Comparison of ENCODE assay signal across 1 cellular context in the genomic region with DNA sequence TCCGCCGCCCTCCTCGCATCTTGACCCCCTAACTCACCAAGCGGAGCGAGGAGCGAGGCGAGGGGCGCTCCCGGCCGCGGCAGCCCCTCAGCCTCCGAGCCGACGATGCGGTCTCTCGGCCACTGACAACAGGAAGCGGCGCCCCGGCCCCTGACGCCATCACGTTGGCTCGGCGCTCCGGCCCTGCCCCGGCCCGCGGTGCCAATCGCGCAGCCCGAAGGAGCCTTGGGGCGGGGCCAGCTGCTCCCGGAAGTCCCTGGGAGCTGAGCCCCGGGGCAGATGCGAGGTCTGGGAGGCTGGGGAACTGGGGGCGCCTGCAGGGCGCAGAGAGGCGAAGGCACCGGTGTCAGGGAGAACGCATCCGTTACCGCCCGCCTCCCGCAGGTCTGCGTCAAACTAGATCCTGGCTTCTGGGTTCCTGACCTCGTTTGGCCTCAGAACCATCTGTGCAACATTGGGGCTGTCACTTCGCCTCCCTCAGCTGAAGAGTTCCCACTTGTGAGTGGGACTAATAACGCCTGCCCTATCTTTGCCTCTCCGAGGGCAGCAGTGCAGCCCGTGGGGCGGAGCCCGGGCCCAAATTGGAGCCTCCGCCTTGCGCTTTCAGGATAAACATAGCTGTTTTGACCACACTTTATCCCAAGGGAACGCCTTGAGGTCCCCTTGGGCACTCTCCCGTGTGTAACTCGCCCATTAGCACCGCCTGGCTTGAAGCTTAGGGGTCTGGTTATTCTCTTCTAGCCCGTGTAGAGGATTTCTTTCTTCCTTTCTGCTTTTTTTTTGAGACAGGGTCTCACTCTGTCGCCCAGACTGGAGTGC.
TF ChIP-seq lines count a peak whose summit lies in the region.

TSS of gene PLEKHM1 (minus strand) at position 107 of the 819 bp plus-strand sequence. CDS start 8,237 bp downstream, outside the sequence.

TF ChIP-seq in H1, 55 proteins besides CTCF, POLR2A, EP300 and RAD21:
- TF ChIP-seq TAF1 (IDR thresholded peaks at IDR 0.05; ENCODE audit: low read depth, low read length) (0 out of 2 replicates have a peak, but pooled peaks have one; percentile 29), CREB1 (IDR thresholded peaks at IDR 0.05) (0 out of 2 replicates have a peak, but pooled peaks have one; percentile 35)
